ENCODE assay signal across 19 cellular contexts in the genomic region with DNA sequence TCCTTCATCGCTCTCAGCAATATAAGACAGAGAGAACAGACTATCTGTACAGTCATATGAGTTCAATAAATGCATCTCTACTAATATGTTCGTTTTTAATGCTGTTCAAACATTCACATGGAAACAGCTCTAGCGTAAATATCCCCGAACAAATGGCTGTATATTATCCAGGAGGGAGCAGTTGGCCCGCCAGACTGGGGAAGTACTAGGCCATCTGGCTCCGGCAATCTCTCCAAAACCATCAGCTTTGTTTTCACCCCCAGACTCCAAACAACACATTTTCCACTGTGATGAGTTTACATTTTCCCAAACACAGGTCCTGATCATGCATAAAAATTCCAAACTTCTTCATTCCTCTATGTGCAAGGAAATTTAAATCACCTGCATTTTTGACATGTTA. TPM values are rescaled to one million over a fixed set of nuclear protein-coding genes. Genes with fewer than 3 reads are reported as not detected.
DNase-seq lines count a peak whose midpoint lies in the region; ATAC-seq, FAIRE-seq and TF ChIP-seq lines count a peak whose summit lies in the region.
"Had no signal": no experiment of that assay in that cellular context is flagged by ENCODE, and none has a peak within 500 bp of the region (broad histone marks: within the 10 kb centered on the region; RNA-seq: fewer than 3 reads in every experiment).

No MANE protein-coding gene starts in this region.

- TF ChIP-seq CTCF in progenitor cell of endocrine pancreas (IDR thresholded peaks at IDR 0.05; ENCODE audit: unreplicated experiment) = no peak

- peaks cover 67% of the 10 kb centered on the region for H3K27me3 Mint-ChIP-seq in progenitor cell of endocrine pancreas

- H3K9me3 Mint-ChIP-seq in progenitor cell of endocrine pancreas (ENCODE audit: low read depth) = no peaks in the 10 kb centered on the region
- H3K9me3 Mint-ChIP-seq: activated CD4-positive, alpha-beta T cell treated with anti-CD3 and anti-CD28 coated beads, Interleukin-2, amount 10 ng/mL, durations not matched to agents 7 days and 5 days; mesothelial cell of epicardium had no signal

- no peaks in the 10 kb centered on the region for H3K36me3 Mint-ChIP-seq in progenitor cell of endocrine pancreas (ENCODE audit: insufficient read depth)
- H3K36me3 Mint-ChIP-seq: mesothelial cell of epicardium had no signal

- H3K27ac Mint-ChIP-seq in progenitor cell of endocrine pancreas = no peak overlapping the region
- H3K27ac Mint-ChIP-seq: activated CD4-positive, alpha-beta T cell treated with anti-CD3 and anti-CD28 coated beads, Interleukin-2, amount 10 ng/mL, durations not matched to agents 7 days and 5 days; mesothelial cell of epicardium had no signal

- peak overlapping the region; percentile 100 for H3K27ac ChIP-seq in subcutaneous abdominal adipose tissue (ENCODE audit: low read depth, low read length)
- H3K27ac ChIP-seq: neutrophil had no signal

- H3K4me1 Mint-ChIP-seq in progenitor cell of endocrine pancreas (ENCODE audit: low read depth) = no peaks in the 10 kb centered on the region

- H3K4me1 ChIP-seq in subcutaneous abdominal adipose tissue (ENCODE audit: control insufficient read depth in 5 of 5, insufficient read depth in 5 of 5, low read length in 5 of 5) = peaks cover 3 to 92% (median 69%) of the 10 kb centered on the region in 5 donors

- DNase-seq in GM18507 (ENCODE audit: extremely low spot score, insufficient read length, low read depth) = no peak
- DNase-seq in NCI-H446 (lab: John Stamatoyannopoulos, UW) = peak; percentile 64 to 83
- DNase-seq in cerebellum (ENCODE audit: low spot score) = peak; percentile 75
- no peak for DNase-seq in progenitor cell of endocrine pancreas (ENCODE audit: low spot score, unreplicated experiment)
- no peak for DNase-seq in NK-92 (lab: John Stamatoyannopoulos, UW; ENCODE audit: unreplicated experiment)
- DNase-seq: activated CD4-positive, alpha-beta T cell treated with anti-CD3 and anti-CD28 coated beads, Interleukin-2, amount 10 ng/mL, durations not matched to agents 7 days and 5 days; activated naive CD4-positive, alpha-beta T cell treated with Interleukin-2 at 50 U/mL for 16 hours; DMS79; hippocampal formation; kidney glomerular epithelial cell; NCI-H1105; NCI-H510A; SK-N-SH; stimulated activated CD4-positive, alpha-beta T cell treated with anti-CD3 and anti-CD28 coated beads, Interleukin-4, amount 100 ng/mL, for 1 hour; T1000 had no signal

- no peaks in the 10 kb centered on the region for H3K9me3 ChIP-seq in subcutaneous abdominal adipose tissue (ENCODE audit: control insufficient read depth in 5 of 5, low read length in 5 of 5)
- H3K9me3 ChIP-seq: neutrophil, SK-N-SH had no signal

- peak overlapping the region in 3 of 5 donors; percentile 16 to 48 (median 24) for H3K9ac ChIP-seq in subcutaneous abdominal adipose tissue (ENCODE audit: low read length in 5 of 5)
- H3K9ac ChIP-seq: SK-N-SH had no signal

- H3K27me3 ChIP-seq in subcutaneous abdominal adipose tissue (ENCODE audit: control insufficient read depth in 5 of 5, insufficient read depth in 4 of 5, low read length in 5 of 5) = no peaks in the 10 kb centered on the region

- peak overlapping the region in 4 of 5 donors; percentile 5 to 49 (median 36) for H3K4me3 ChIP-seq in subcutaneous abdominal adipose tissue (ENCODE audit: low read depth in 1 of 5, low read length in 5 of 5)

- FAIRE-seq in GM18507 (lab: Jason Lieb, UNC) = peak; percentile 67

- H3K36me3 ChIP-seq in subcutaneous abdominal adipose tissue (ENCODE audit: control insufficient read depth in 5 of 5, insufficient read depth in 5 of 5, low read length in 5 of 5) = peaks cover 6 to 27% (median 8%) of the 10 kb centered on the region in 5 donors
- H3K36me3 ChIP-seq: neutrophil had no signal

- no peak overlapping the region for H3K4me3 Mint-ChIP-seq in progenitor cell of endocrine pancreas (ENCODE audit: low read depth)
- H3K4me3 Mint-ChIP-seq: activated CD4-positive, alpha-beta T cell treated with anti-CD3 and anti-CD28 coated beads, Interleukin-2, amount 10 ng/mL, durations not matched to agents 7 days and 5 days; mesothelial cell of epicardium had no signal

- no peak for ATAC-seq in GM19328 (IDR thresholded peaks at IDR 0.05; ENCODE audit: unreplicated experiment)

RNA-seq across cellular contexts. Expression of a gene that starts 8.7 kb away (rescaled TPM):
- total RNA-seq in cerebellum (122 TPM), progenitor cell of endocrine pancreas (0.38 and 0.67 TPM in 2 replicates)

Comparison
In these comparisons a context has a peak if more than half of its experiments do, and no peak if none do; other contexts are left out.
1. DNase-seq: peak in NCI-H446 (2 of 2) and cerebellum (single experiment); none in GM18507 (single experiment), progenitor cell of endocrine pancreas (single experiment) and NK-92 (single experiment).
2. RNA of a gene that starts 8.7 kb away (total RNA-seq): 122 TPM in cerebellum (single experiment); 0.38 to 0.67 TPM in progenitor cell of endocrine pancreas; every median in the first group is over 10 times any median in the second.